ENCODE assay signal across 9 cellular contexts in genomic region chr12:57124259-57124877, GRCh38. TPM values are rescaled to one million over a fixed set of nuclear protein-coding genes. Genes with fewer than 3 reads are reported as not detected.
A peak's percentile ranks its signal among the peaks of the same experiment; 100 is the strongest.
DNase-seq lines count a peak whose midpoint lies in the region; ATAC-seq and TF ChIP-seq lines count a peak whose summit lies in the region.
"Had no signal": no experiment of that assay in that cellular context is flagged by ENCODE, and none has a peak within 500 bp of the region (broad histone marks: within the 10 kb centered on the region; RNA-seq: fewer than 3 reads in every experiment).

No MANE protein-coding gene starts in this region.

- H3K36me3 ChIP-seq in breast epithelium: no peaks in the 10 kb centered on the region
- H3K36me3 ChIP-seq in kidney epithelial cell (ENCODE audit: control insufficient read depth, insufficient read depth, low read length): no peaks in the 10 kb centered on the region

- ATAC-seq in GM21423 (IDR thresholded peaks at IDR 0.05; ENCODE audit: unreplicated experiment) (peak; percentile 48), GM18511 (IDR thresholded peaks at IDR 0.05; ENCODE audit: unreplicated experiment) (no peak)

- DNase-seq in AG09319 (ENCODE audit: extremely low read depth, low read depth) (no peak), NCI-H2196 treated with DMSO at 0.1 percent for 48 hours (lab: John Stamatoyannopoulos, UW; ENCODE audit: unreplicated experiment) (peak; percentile 28), breast epithelium (ENCODE audit: low spot score in 2 of 2) (peak; percentile 70), kidney epithelial cell (ENCODE audit: low read depth) (no peak)
- DNase-seq in stimulated activated CD4-positive, alpha-beta T cell treated with anti-CD3 and anti-CD28 coated beads, Interleukin-2, amount 100 ng/mL, for 24 hours: peak; percentile 75 to 84

- TF ChIP-seq CTCF in AG09319 (IDR thresholded peaks at IDR 0.05; ENCODE audit: low read depth, low read length): peak; percentile 91
- TF ChIP-seq CTCF in WI38 (IDR thresholded peaks at IDR 0.05; ENCODE audit: low read depth, low read length): peak; percentile 94
- TF ChIP-seq CTCF in breast epithelium (IDR thresholded peaks at IDR 0.05): peak; percentile 92 to 98 (median 97)
- peak; percentile 96 for TF ChIP-seq CTCF in kidney epithelial cell (IDR thresholded peaks at IDR 0.05; ENCODE audit: insufficient read depth, low read length, poor library complexity, severe bottlenecking)

- H3K4me1 ChIP-seq in breast epithelium: peaks cover 0 to 3% of the 10 kb centered on the region in 2 donors

- intact Hi-C loops in breast epithelium (cut with DNase I; ENCODE audit: low total_unique reads): no loop called here

- TF ChIP-seq POLR2A in breast epithelium (IDR thresholded peaks at IDR 0.05): no peak

- H3K27ac ChIP-seq in breast epithelium: no peak overlapping the region
- H3K27ac ChIP-seq: skin epidermis had no signal

- no peaks in the 10 kb centered on the region for H3K9me3 ChIP-seq in breast epithelium

- H3K27me3 ChIP-seq in breast epithelium (no peaks in the 10 kb centered on the region), kidney epithelial cell (ENCODE audit: control insufficient read depth, insufficient read depth, low read length) (peaks cover 2% of the 10 kb centered on the region)

- H3K4me3 ChIP-seq in WI38 (ENCODE audit: low read depth, low read length) (no peak overlapping the region), breast epithelium (no peak overlapping the region), kidney epithelial cell (ENCODE audit: low read depth, low read length) (no peak overlapping the region)
- H3K4me3 ChIP-seq: skin epidermis had no signal

RNA-seq across cellular contexts. Expression of gene LRP1, which starts 3.9 kb away (rescaled TPM):
- total RNA-seq in breast epithelium (100 to 1,000 TPM; 102 to 894 (median 240) TPM), kidney epithelial cell (40.2 and 53.6 TPM in 2 replicates)

RNA-seq across cellular contexts. Expression of gene STAT6, which starts 13.2 kb away (rescaled TPM):
- total RNA-seq in breast epithelium: 100 to 1,000 TPM; 139 to 147 (median 146) TPM
- 66.4 and 67.8 TPM in 2 replicates for total RNA-seq in kidney epithelial cell

RNA-seq across cellular contexts. Expression of gene LRP1-AS, which starts 23.1 kb away (rescaled TPM):
- not detected for total RNA-seq in breast epithelium
- not detected in 2 replicates for total RNA-seq in kidney epithelial cell

RNA-seq across cellular contexts. Expression of gene NAB2, which starts 35.5 kb away (rescaled TPM):
- total RNA-seq in breast epithelium (10 to 100 TPM in 2 of 3 donors, 1 to 10 TPM in 1; 9.0 to 33.2 (median 24.6) TPM), kidney epithelial cell (28.6 and 32.0 TPM in 2 replicates)

RNA-seq across cellular contexts. Expression of gene NEMP1, which starts 45.8 kb away (rescaled TPM):
- total RNA-seq in breast epithelium (10 to 100 TPM in 2 of 3 donors, 1 to 10 TPM in 1; 6.9 to 13.3 (median 10.9) TPM), kidney epithelial cell (6.1 and 7.9 TPM in 2 replicates)

Comparison
In these comparisons a context has a peak if more than half of its experiments do, and no peak if none do; other contexts are left out.
1. DNase-seq: peak in NCI-H2196 treated with DMSO at 0.1 percent for 48 hours (single experiment), breast epithelium (2 of 2) and stimulated activated CD4-positive, alpha-beta T cell treated with anti-CD3 and anti-CD28 coated beads, Interleukin-2, amount 100 ng/mL, for 24 hours (2 of 2); none in AG09319 (single experiment) and kidney epithelial cell (single experiment).
2. Peak in every context shown above with its lines, with median percentiles within 50 percentile points of each other: CTCF ChIP-seq.